Comparison of ENCODE assay signal across 8 cellular contexts in genomic region chr7:6008668-6009611, GRCh38. TPM values are rescaled to one million over a fixed set of nuclear protein-coding genes. Genes with fewer than 3 reads are reported as not detected.
DNase-seq lines count a peak whose midpoint lies in the region; ATAC-seq, FAIRE-seq and TF ChIP-seq lines count a peak whose summit lies in the region.

AIMP2 (plus strand) TSS chr7:6009272; CDS start chr7:6009364, 92 bp downstream.
PMS2 (minus strand) TSS chr7:6009049; CDS start chr7:6009019, 30 bp downstream.

- H3K27ac ChIP-seq in keratinocyte (ENCODE audit: control insufficient read depth, insufficient read depth, low read length): peak within 1 kb of the TSS; percentile 77

- H2AFZ ChIP-seq in keratinocyte (ENCODE audit: control insufficient read depth, low read length): peak within 1 kb of the TSS; percentile 93

- peak; percentile 41 for FAIRE-seq in keratinocyte (lab: Jason Lieb, UNC)

- peak within 1 kb of the TSS; percentile 90 for H3K9ac ChIP-seq in keratinocyte (ENCODE audit: control insufficient read depth, extremely low read depth, insufficient read depth, low read length)

- TF ChIP-seq CTCF in keratinocyte (optimal IDR thresholded peaks at IDR 0.05 in 1 of 3, IDR thresholded peaks at IDR 0.05 in 1 of 3, conservative IDR thresholded peaks at IDR 0.05 in 1 of 3; ENCODE audit: extremely low read depth in 1 of 3, insufficient read depth in 2 of 3, low read length in 3 of 3): no peak

- DNase-seq in Ammon's horn (ENCODE audit: low spot score): peak; percentile 99
- DNase-seq in NCI-H460 (ENCODE audit: extremely low read depth, low read depth): peak; percentile 100
- peak; percentile 96 for DNase-seq in activated CD4-positive, CD25-positive, alpha-beta regulatory T cell treated with anti-CD3 and anti-CD28 coated beads, Interleukin-2, amount 50 U/mL, for 72 hours
- DNase-seq in cerebellar nuclear complex (lab: John Stamatoyannopoulos, UW): peak; percentile 91 to 99
- peak; percentile 91 for DNase-seq in keratinocyte (ENCODE audit: low read depth, low spot score)
- DNase-seq in stimulated activated CD4-positive, alpha-beta T cell treated with anti-CD3 and anti-CD28 coated beads, Interleukin-15, amount 100 ng/mL, for 1 hour (ENCODE audit: low read depth in 1 of 2, low spot score in 1 of 2): peak; percentile 85 to 93

- no peaks in the 10 kb centered on the region for H3K9me3 ChIP-seq in keratinocyte (ENCODE audit: control insufficient read depth, low read depth, low read length)

- ATAC-seq in GM19043 (IDR thresholded peaks at IDR 0.05; ENCODE audit: low read depth, unreplicated experiment) (peak; percentile 90), HG03378 (IDR thresholded peaks at IDR 0.05; ENCODE audit: unreplicated experiment) (peak; percentile 94)

- peak within 1 kb of the TSS; percentile 71 for H3K4me2 ChIP-seq in keratinocyte (ENCODE audit: control insufficient read depth, extremely low read depth, insufficient read depth, low read depth, low read length)

- dilution Hi-C loops in keratinocyte (cut with MboI; ENCODE audit: extremely low pct_ligation_motif_present, low sequenced_read_pairs): no loop called here

- H4K20me1 ChIP-seq in keratinocyte (ENCODE audit: control insufficient read depth, extremely low read depth, insufficient read depth, low read length): no peaks in the 10 kb centered on the region

- no peaks in the 10 kb centered on the region for H3K9me1 ChIP-seq in keratinocyte (ENCODE audit: control insufficient read depth, extremely low read depth, insufficient read depth, low read length)

- H3K4me1 ChIP-seq in keratinocyte (ENCODE audit: control insufficient read depth, extremely low read depth, insufficient read depth, low read length): peaks cover 5% of the 10 kb centered on the region

- peaks cover 36% of the 10 kb centered on the region for H3K79me2 ChIP-seq in keratinocyte (ENCODE audit: control insufficient read depth, insufficient read depth, low read length)

- H3K4me3 ChIP-seq in keratinocyte (ENCODE audit: control insufficient read depth in 2 of 3, extremely low read depth in 1 of 3, insufficient read depth in 2 of 3, low read depth in 1 of 3, low read length in 3 of 3): peak within 1 kb of the TSS; percentile 68 to 84 (median 82)

- H3K27me3 ChIP-seq in keratinocyte (ENCODE audit: control insufficient read depth, extremely low read depth, insufficient read depth, low read length): no peaks in the 10 kb centered on the region

- peaks cover 5 to 7% of the 10 kb centered on the region in 2 experiments for H3K36me3 ChIP-seq in keratinocyte (ENCODE audit: control insufficient read depth in 2 of 2, extremely low read depth in 1 of 2, insufficient read depth in 2 of 2, low read length in 2 of 2)

RNA-seq across cellular contexts. Expression of gene AIMP2, which starts in this region (rescaled TPM):
- 110 and 134 TPM in 2 replicates for total RNA-seq in NCI-H460 (2014; rRNA removed; shearing (Covaris generic))
- polyA plus RNA-seq in NCI-H460 (2014; cell fraction: nucleus; rRNA removed): 77.1 and 78.3 TPM in 2 replicates
- polyA plus RNA-seq in keratinocyte: 58.8 to 84.6 TPM (median 71.0 TPM) in 3 replicates
- 29.6 TPM for polyA plus RNA-seq in keratinocyte (2011; ENCODE audit: low read depth)
- 74.4 and 74.6 TPM in 2 replicates for polyA plus RNA-seq in keratinocyte (2011; cell fraction: cytosol; rRNA removed)
- 63.5 and 66.4 TPM in 2 replicates for polyA plus RNA-seq in keratinocyte (2011; cell fraction: nucleus; rRNA removed)
- 30.7 and 51.0 TPM in 2 replicates for polyA plus RNA-seq in keratinocyte (2012; ENCODE audit: low replicate concordance)
- polyA minus RNA-seq in keratinocyte: 46.3 to 55.1 TPM (median 51.6 TPM) in 3 replicates
- polyA minus RNA-seq in keratinocyte (2011; cell fraction: cytosol; rRNA and poly(A)+ RNA removed): 69.8 TPM
- 24.8 and 26.9 TPM in 2 replicates for polyA minus RNA-seq in keratinocyte (2011; cell fraction: nucleus; rRNA and poly(A)+ RNA removed)

RNA-seq across cellular contexts. Expression of gene PMS2, which starts in this region (rescaled TPM):
- 20.4 and 24.8 TPM in 2 replicates for total RNA-seq in NCI-H460 (2014; rRNA removed; shearing (Covaris generic))
- polyA plus RNA-seq in NCI-H460 (2014; cell fraction: nucleus; rRNA removed): 21.2 and 28.5 TPM in 2 replicates
- 9.0 to 12.7 TPM (median 10.3 TPM) in 3 replicates for polyA plus RNA-seq in keratinocyte
- polyA plus RNA-seq in keratinocyte (2011; ENCODE audit: low read depth): 12.6 TPM
- 6.8 and 9.1 TPM in 2 replicates for polyA plus RNA-seq in keratinocyte (2011; cell fraction: cytosol; rRNA removed)
- polyA plus RNA-seq in keratinocyte (2011; cell fraction: nucleus; rRNA removed): 13.3 and 14.8 TPM in 2 replicates
- 7.6 and 8.6 TPM in 2 replicates for polyA plus RNA-seq in keratinocyte (2012; ENCODE audit: low replicate concordance)
- polyA minus RNA-seq in keratinocyte: 5.2 to 14.9 TPM (median 14.3 TPM) in 3 replicates
- 10.6 TPM for polyA minus RNA-seq in keratinocyte (2011; cell fraction: cytosol; rRNA and poly(A)+ RNA removed)
- polyA minus RNA-seq in keratinocyte (2011; cell fraction: nucleus; rRNA and poly(A)+ RNA removed): 8.7 and 18.5 TPM in 2 replicates

Comparison
In these comparisons a context has a peak if more than half of its experiments do, and no peak if none do; other contexts are left out.
1. Peak in every context shown above with its lines: DNase-seq, ATAC-seq, H3K4me3 ChIP-seq and H3K27ac ChIP-seq.